In the genomic region with DNA sequence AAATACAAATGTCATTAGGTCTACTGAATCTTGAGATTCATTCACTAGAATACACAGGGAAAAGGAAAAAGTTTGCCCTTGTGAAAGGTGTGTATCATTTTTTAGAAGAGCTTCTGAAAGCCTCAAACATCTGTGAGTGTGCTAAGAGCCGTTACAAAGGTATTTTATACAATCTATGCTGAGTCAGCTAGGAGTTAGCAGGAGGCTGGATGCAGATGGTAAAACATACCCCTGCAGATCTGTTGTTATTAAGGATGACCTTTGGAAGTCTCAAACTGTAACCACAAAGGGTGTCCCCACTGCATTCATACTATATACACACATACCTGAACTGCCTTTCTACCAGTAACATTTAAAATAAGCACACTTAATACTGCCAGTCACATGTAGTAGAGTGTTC, we compare ENCODE assay signal across 20 cellular contexts. TPM values are rescaled to one million over a fixed set of nuclear protein-coding genes. Genes with fewer than 3 reads are reported as not detected.
"Had no signal": no experiment of that assay in that cellular context is flagged by ENCODE, and none has a peak within 500 bp of the region (broad histone marks: within the 10 kb centered on the region; RNA-seq: fewer than 3 reads in every experiment).

No MANE protein-coding gene starts in this region.

- H3K4me3 ChIP-seq: coronary artery, heart right ventricle, mucosa of descending colon, prostate gland had no signal

- H3K9me3 ChIP-seq: heart right ventricle, mucosa of descending colon, prostate gland had no signal

- DNase-seq: activated CD4-positive, alpha-beta T cell treated with anti-CD3 and anti-CD28 coated beads, Interleukin-2, amount 50 U/mL, for 1 hour; activated CD8-positive, alpha-beta memory T cell treated with anti-CD3 and anti-CD28 coated beads, Interleukin-2, amount 50 U/mL, for 4 hours; activated naive CD4-positive, alpha-beta T cell treated with anti-CD3 and anti-CD28 coated beads for 36 hours; activated T-cell treated with anti-CD3 and anti-CD28 coated beads, Interleukin-2, amount 50 U/mL, for 4 hours; heart right ventricle; kidney glomerular epithelial cell; mesenchymal stem cell; mucosa of descending colon; naive B cell; right cardiac atrium; small intestine; stimulated activated CD4-positive, alpha-beta T cell treated with anti-CD3 and anti-CD28 coated beads, Interleukin-4, amount 100 ng/mL, for 1 hour; stimulated activated naive CD8-positive, alpha-beta T cell treated with anti-CD3 and anti-CD28 coated beads, Interleukin-15, amount 100 ng/mL, for 72 hours; trophoblast cell had no signal

- H3K27me3 ChIP-seq: heart right ventricle had no signal

- H3K27me3 Mint-ChIP-seq: naive B cell; stimulated activated naive CD8-positive, alpha-beta T cell treated with anti-CD3 and anti-CD28 coated beads, Interleukin-15, amount 100 ng/mL, for 72 hours had no signal

- FAIRE-seq: small intestine had no signal

- H3K4me3 Mint-ChIP-seq: activated naive CD4-positive, alpha-beta T cell treated with anti-CD3 and anti-CD28 coated beads for 36 hours; activated T-cell treated with anti-CD3 and anti-CD28 coated beads, Interleukin-2, amount 50 U/mL, for 4 hours; naive B cell; neural crest cell; stimulated activated naive CD8-positive, alpha-beta T cell treated with anti-CD3 and anti-CD28 coated beads, Interleukin-15, amount 100 ng/mL, for 72 hours had no signal

- H3K27ac Mint-ChIP-seq: activated naive CD4-positive, alpha-beta T cell treated with anti-CD3 and anti-CD28 coated beads for 36 hours; naive B cell; stimulated activated naive CD8-positive, alpha-beta T cell treated with anti-CD3 and anti-CD28 coated beads, Interleukin-15, amount 100 ng/mL, for 72 hours had no signal

- H3K4me1 Mint-ChIP-seq: naive B cell had no signal

- H3K4me1 ChIP-seq: prostate gland had no signal

- H3K9me3 Mint-ChIP-seq: activated naive CD4-positive, alpha-beta T cell treated with anti-CD3 and anti-CD28 coated beads for 36 hours; activated T-cell treated with anti-CD3 and anti-CD28 coated beads, Interleukin-2, amount 50 U/mL, for 4 hours; naive B cell; neural crest cell; stimulated activated naive CD8-positive, alpha-beta T cell treated with anti-CD3 and anti-CD28 coated beads, Interleukin-15, amount 100 ng/mL, for 72 hours had no signal

- H3K27ac ChIP-seq: prostate gland had no signal

- ATAC-seq: activated T-cell treated with anti-CD3 and anti-CD28 coated beads, Interleukin-2, amount 50 U/mL, for 4 hours; esophagus mucosa; heart right ventricle; mucosa of descending colon; stimulated activated naive CD8-positive, alpha-beta T cell treated with anti-CD3 and anti-CD28 coated beads, Interleukin-15, amount 100 ng/mL, for 72 hours had no signal

RNA-seq across cellular contexts. Expression of a gene that starts 8.3 kb away (rescaled TPM):
- total RNA-seq: activated naive CD4-positive, alpha-beta T cell treated with anti-CD3 and anti-CD28 coated beads for 36 hours; activated T-cell treated with anti-CD3 and anti-CD28 coated beads, Interleukin-2, amount 50 U/mL, for 4 hours; liver; prostate gland; temporal lobe had no signal
- polyA plus RNA-seq: liver, right cardiac atrium, small intestine had no signal
